27 cellular contexts compared by ENCODE assay signal in genomic region chr22:24812950-24813349, GRCh38. TPM values are rescaled to one million over a fixed set of nuclear protein-coding genes. Genes with fewer than 3 reads are reported as not detected.
"Had no signal": no experiment of that assay in that cellular context is flagged by ENCODE, and none has a peak within 500 bp of the region (broad histone marks: within the 10 kb centered on the region; RNA-seq: fewer than 3 reads in every experiment).

No MANE protein-coding gene starts in this region.

- H3K4me2 ChIP-seq: KMS-11, SK-N-SH had no signal

- H3K9me3 ChIP-seq: SJCRH30, SK-N-SH had no signal

- H3K36me3 ChIP-seq: cardiac muscle cell, SJCRH30 had no signal

- DNase-seq: activated B cell treated with CpG ODN at 0.5 μM for 24 hours; activated CD4-positive, alpha-beta T cell treated with anti-CD3 and anti-CD28 coated beads for 1 hour; activated CD4-positive, alpha-beta T cell treated with anti-CD3 and anti-CD28 coated beads, Interleukin-2, amount 10 ng/mL, durations not matched to agents 24 days and 14 days; activated CD4-positive, alpha-beta T cell treated with anti-CD3 and anti-CD28 coated beads, Interleukin-2, amount 50 U/mL, for 48 hours; activated CD8-positive, alpha-beta memory T cell treated with anti-CD3 and anti-CD28 coated beads, Interleukin-2, amount 10 ng/mL, durations not matched to agents 7 days and 5 days; activated effector memory CD4-positive, alpha-beta T cell treated with Interleukin-2 at 50 U/mL for 16 hours; activated naive CD4-positive, alpha-beta T cell; activated T-cell treated with anti-CD3 and anti-CD28 coated beads, Interleukin-2, amount 50 U/mL, for 24 hours; amniotic stem cell; MV-4-11; NCI-H1417 treated with DMSO at 0.1 percent for 48 hours; NCI-H1694; NCI-H2029 treated with DMSO at 0.1 percent for 48 hours; NCI-H345; NCI-H510A; NCI-H526 treated with DMSO at 0.1 percent for 48 hours; NCI-H82; RPMI8226; SJCRH30; SK-N-SH had no signal

- H3K4me1 ChIP-seq: SJCRH30 had no signal

- H3K4me3 ChIP-seq: cardiac muscle cell, SJCRH30 had no signal

- H3K27me3 ChIP-seq: cardiac muscle cell had no signal

- H3K27ac ChIP-seq: cardiac muscle cell, KMS-11, SJCRH30 had no signal

- H3K9ac ChIP-seq: KMS-11, SK-N-SH had no signal

RNA-seq across cellular contexts. Expression of gene SGSM1, which starts 6.9 kb away (rescaled TPM):
- total RNA-seq: OCI-LY7, SJCRH30 had no signal
- polyA plus RNA-seq: cardiac muscle cell had no signal

RNA-seq across cellular contexts. Expression of gene PIWIL3, which starts 38.4 kb away (rescaled TPM):
- total RNA-seq: activated B cell treated with CpG ODN at 0.5 μM for 24 hours; activated CD4-positive, alpha-beta T cell treated with anti-CD3 and anti-CD28 coated beads, Interleukin-2, amount 10 ng/mL, durations not matched to agents 24 days and 14 days; activated CD8-positive, alpha-beta memory T cell treated with anti-CD3 and anti-CD28 coated beads, Interleukin-2, amount 10 ng/mL, durations not matched to agents 7 days and 5 days; activated T-helper 1 cell treated with anti-CD3 and anti-CD28 coated beads, Interleukin-12 subunit alpha, Interleukin-12 subunit beta, Interleukin-2, Interleukin-4 antibody, amounts not matched to agents 30 ng/mL and 10 ng/mL and 1 ng/mL, durations not matched to agents 14 hours and 24 hours and 36 hours; astrocyte; cardiac muscle cell; MCF 10A; OCI-LY7; Right ventricle myocardium inferior had no signal
- polyA plus RNA-seq: cardiac muscle cell, SK-N-SH had no signal
